ENCODE assay signal across 21 cellular contexts in the genomic region with DNA sequence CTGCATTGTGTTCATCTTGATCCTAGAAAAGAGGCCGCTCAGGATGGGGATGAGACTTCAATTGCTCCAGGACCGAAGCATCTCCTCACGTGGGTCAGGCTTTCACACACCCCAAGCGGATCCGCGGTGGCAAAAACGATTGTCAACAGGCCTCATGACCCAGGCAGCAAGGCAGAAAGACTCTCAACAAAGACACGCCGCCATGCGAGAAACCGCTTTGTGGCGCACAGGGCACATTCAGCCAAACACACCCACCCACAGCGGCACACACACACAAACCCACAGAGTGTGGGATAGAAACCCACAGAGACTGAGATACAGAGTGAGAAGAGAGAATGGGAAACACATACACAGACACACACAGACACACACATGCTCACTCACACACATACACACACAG.
"Had no signal": no experiment of that assay in that cellular context is flagged by ENCODE, and none has a peak within 500 bp of the region (broad histone marks: within the 10 kb centered on the region; RNA-seq: fewer than 3 reads in every experiment).

No MANE protein-coding gene starts in this region.

- H3K4me3 ChIP-seq: esophagus squamous epithelium, pancreas, right atrium auricular region, tibial nerve had no signal

- H3K9me3 ChIP-seq: pancreas, right atrium auricular region had no signal

- H3K4me1 ChIP-seq: esophagus squamous epithelium, pancreas, right atrium auricular region, tibial nerve had no signal

- ATAC-seq: activated CD8-positive, alpha-beta T cell treated with anti-CD3 and anti-CD28 coated beads for 36 hours; activated T-helper 17 cell treated with anti-CD3 and anti-CD28 coated beads, Interleukin-2, amount 50 U/mL, for 72 hours; left cardiac atrium; naive thymus-derived CD4-positive, alpha-beta T cell; pancreas; T-helper 17 cell had no signal

- H3K36me3 ChIP-seq: brain microvascular endothelial cell, esophagus squamous epithelium, pancreas, right atrium auricular region, tibial nerve had no signal

- DNase-seq: activated CD4-positive, alpha-beta T cell treated with anti-CD3 and anti-CD28 coated beads, Interleukin-2, amount 50 U/mL, for 1 hour; activated CD4-positive, CD25-positive, alpha-beta regulatory T cell treated with anti-CD3 and anti-CD28 coated beads, Interleukin-2, amount 50 U/mL, for 72 hours; activated CD8-positive, alpha-beta T cell treated with anti-CD3 and anti-CD28 coated beads for 36 hours; activated gamma-delta T cell treated with Interleukin-2 at 50 U/mL for 16 hours; activated naive CD4-positive, alpha-beta T cell treated with anti-CD3 and anti-CD28 coated beads, Interleukin-2, amount 50 U/mL, for 16 hours; amniotic stem cell; brain microvascular endothelial cell; endodermal cell; esophagus squamous epithelium; foreskin melanocyte; left cardiac atrium; mammary epithelial cell; naive thymus-derived CD4-positive, alpha-beta T cell; stimulated activated CD4-positive, alpha-beta T cell treated with anti-CD3 and anti-CD28 coated beads, Interleukin-2, amount 100 ng/mL, for 48 hours; stimulated activated naive CD4-positive, alpha-beta T cell treated with Interleukin-2 at 50 U/mL for 16 hours; T-helper 17 cell; T1000 had no signal

- H3K27me3 ChIP-seq: brain microvascular endothelial cell, esophagus squamous epithelium, pancreas, right atrium auricular region, tibial nerve had no signal

- H3K27ac ChIP-seq: brain microvascular endothelial cell, esophagus squamous epithelium, pancreas, right atrium auricular region, tibial nerve had no signal
